10 cellular contexts compared by ENCODE assay signal in genomic region chr3:16906679-16907078, GRCh38. TPM values are rescaled to one million over a fixed set of nuclear protein-coding genes. Genes with fewer than 3 reads are reported as not detected.
DNase-seq lines count a peak whose midpoint lies in the region; ATAC-seq, FAIRE-seq and TF ChIP-seq lines count a peak whose summit lies in the region.
"Had no signal": no experiment of that assay in that cellular context is flagged by ENCODE, and none has a peak within 500 bp of the region (broad histone marks: within the 10 kb centered on the region; RNA-seq: fewer than 3 reads in every experiment).

No MANE protein-coding gene starts in this region.

- ATAC-seq in HG03432 (IDR thresholded peaks at IDR 0.05; ENCODE audit: unreplicated experiment) (peak; percentile 54), GM18858 (IDR thresholded peaks at IDR 0.05; ENCODE audit: unreplicated experiment) (no peak)
- ATAC-seq in naive thymus-derived CD8-positive, alpha-beta T cell, result peak; percentile 50 to 71

- H3K36me3 ChIP-seq in astrocyte (ENCODE audit: insufficient read depth, low read length), result no peaks in the 10 kb centered on the region

- POLR2A ChIA-PET in naive thymus-derived CD8-positive, alpha-beta T cell (lab: Charles Lee), result interaction anchor here (0.9 kb wide), 2 partner anchors 20 to 22 kb away, joined by 3 read pairs; partner anchors contain the start of gene PLCL2

- no peak for TF ChIP-seq CTCF in astrocyte (IDR thresholded peaks at IDR 0.05; ENCODE audit: insufficient read depth, low read depth, low read length)

- H3K79me2 ChIP-seq in astrocyte (ENCODE audit: insufficient read depth, low read length), result peaks cover 3% of the 10 kb centered on the region

- no peak overlapping the region for H2AFZ ChIP-seq in astrocyte (ENCODE audit: low read depth, low read length)

- H3K4me2 ChIP-seq in astrocyte (ENCODE audit: low read length), result peak overlapping the region; percentile 60

- no peaks in the 10 kb centered on the region for H3K36me3 Mint-ChIP-seq in astrocyte (ENCODE audit: low read depth, unreplicated experiment)
- H3K36me3 Mint-ChIP-seq in naive thymus-derived CD8-positive, alpha-beta T cell, result peaks cover 0 to 4% (median 2%) of the 10 kb centered on the region in 3 donors

- H3K27ac Mint-ChIP-seq in astrocyte (ENCODE audit: unreplicated experiment), result no peak overlapping the region
- peak overlapping the region in 8 of 10 donors; percentile 62 to 96 (median 72) for H3K27ac Mint-ChIP-seq in naive thymus-derived CD8-positive, alpha-beta T cell

- peaks cover 15% of the 10 kb centered on the region for H3K4me1 ChIP-seq in astrocyte (ENCODE audit: insufficient read depth, low read length)

- H3K9me3 Mint-ChIP-seq in astrocyte (ENCODE audit: unreplicated experiment), result no peaks in the 10 kb centered on the region
- no peaks in the 10 kb centered on the region for H3K9me3 Mint-ChIP-seq in naive thymus-derived CD8-positive, alpha-beta T cell

- no peak overlapping the region for H3K9ac ChIP-seq in astrocyte (ENCODE audit: low read length)

- no peak for FAIRE-seq in astrocyte (lab: Jason Lieb, UNC)
- FAIRE-seq: H1 had no signal

- H3K4me1 Mint-ChIP-seq in astrocyte (ENCODE audit: low read depth, unreplicated experiment), result peaks cover 6% of the 10 kb centered on the region
- H3K4me1 Mint-ChIP-seq in naive thymus-derived CD8-positive, alpha-beta T cell, result peaks cover 46 to 92% (median 80%) of the 10 kb centered on the region in 4 donors

- H3K4me3 ChIP-seq in astrocyte (ENCODE audit: insufficient read depth, low read depth, low read length), result no peak overlapping the region

- no peaks in the 10 kb centered on the region for H3K27me3 ChIP-seq in astrocyte (ENCODE audit: insufficient read depth, low read length)

- H4K20me1 ChIP-seq in astrocyte (ENCODE audit: insufficient read depth, low read length), result no peaks in the 10 kb centered on the region

- H3K9me3 ChIP-seq in astrocyte (ENCODE audit: insufficient read depth, low read depth, low read length), result no peaks in the 10 kb centered on the region

- H3K27ac ChIP-seq in astrocyte (ENCODE audit: low read depth, low read length) (no peak overlapping the region), substantia nigra (ENCODE audit: low read depth, low read length, poor library complexity, severe bottlenecking) (no peak overlapping the region)
- H3K27ac ChIP-seq: 22Rv1 had no signal

- H3K4me3 Mint-ChIP-seq in astrocyte (ENCODE audit: unreplicated experiment), result no peak overlapping the region
- peak overlapping the region in 9 of 10 donors; percentile 45 to 60 (median 54) for H3K4me3 Mint-ChIP-seq in naive thymus-derived CD8-positive, alpha-beta T cell

- DNase-seq in DMS153 treated with DMSO at 0.1 percent for 48 hours (lab: John Stamatoyannopoulos, UW; ENCODE audit: unreplicated experiment) (peak; percentile 2), DMS153 (lab: John Stamatoyannopoulos, UW) (no peak), astrocyte (ENCODE audit: low read depth) (peak; percentile 49), substantia nigra (lab: John Stamatoyannopoulos, UW) (no peak)
- DNase-seq in naive thymus-derived CD8-positive, alpha-beta T cell, result peak in 2 of 10 donors; percentile 24 to 34
- DNase-seq in activated CD4-positive, CD25-positive, alpha-beta regulatory T cell (lab: John Stamatoyannopoulos, UW), result no peak

- no peaks in the 10 kb centered on the region for H3K27me3 Mint-ChIP-seq in astrocyte (ENCODE audit: low read depth, unreplicated experiment)
- no peaks in the 10 kb centered on the region for H3K27me3 Mint-ChIP-seq in naive thymus-derived CD8-positive, alpha-beta T cell

RNA-seq across cellular contexts. Expression of gene PLCL2, which starts 21.9 kb away (rescaled TPM):
- 3.1 and 3.9 TPM in 2 replicates for total RNA-seq in astrocyte
- total RNA-seq in naive thymus-derived CD8-positive, alpha-beta T cell, result 10 to 100 TPM; 85.0 to 86.3 TPM
- polyA plus RNA-seq in naive thymus-derived CD8-positive, alpha-beta T cell, result 10 to 100 TPM; 57.7 to 84.4 (median 69.1) TPM

Comparison
In these comparisons a context has a peak if more than half of its experiments do, and no peak if none do; other contexts are left out.
1. DNase-seq: peak in DMS153 treated with DMSO at 0.1 percent for 48 hours (single experiment) and astrocyte (single experiment); none in DMS153 (single experiment), substantia nigra (0 of 49) and activated CD4-positive, CD25-positive, alpha-beta regulatory T cell (0 of 4).
2. RNA of gene PLCL2, which starts 21.9 kb away (total RNA-seq): 85.0 to 86.3 TPM in naive thymus-derived CD8-positive, alpha-beta T cell; 3.1 to 3.9 TPM in astrocyte; every median in the first group is over 10 times any median in the second.